25 cellular contexts compared by ENCODE assay signal in genomic region chr5:138498381-138498780, GRCh38. TPM values are rescaled to one million over a fixed set of nuclear protein-coding genes. Genes with fewer than 3 reads are reported as not detected.
"Had no signal": no experiment of that assay in that cellular context is flagged by ENCODE, and none has a peak within 500 bp of the region (broad histone marks: within the 10 kb centered on the region; RNA-seq: fewer than 3 reads in every experiment).

No MANE protein-coding gene starts in this region.

- H3K79me2 ChIP-seq: hepatocyte had no signal

- H3K4me1 ChIP-seq: colonic mucosa, left lung, lower lobe of right lung had no signal

- H2AFZ ChIP-seq: hepatocyte had no signal

- H3K9me3 ChIP-seq: colonic mucosa, esophagus squamous epithelium, gastroesophageal sphincter, heart left ventricle, left lung, lower lobe of right lung had no signal

- H3K36me3 ChIP-seq: colonic mucosa, esophagus squamous epithelium, gastroesophageal sphincter, heart left ventricle, left lung, lower lobe of right lung had no signal

- ATAC-seq: esophagus mucosa; foreskin keratinocyte; gastroesophageal sphincter; heart left ventricle; left cardiac atrium; left lung; left ventricle myocardium superior; lower lobe of right lung; naive thymus-derived CD4-positive, alpha-beta T cell had no signal

- FAIRE-seq: frontal cortex had no signal

- H3K27ac ChIP-seq: colonic mucosa, dorsolateral prefrontal cortex, epithelial cell of prostate, esophagus squamous epithelium, foreskin keratinocyte, gastroesophageal sphincter, heart left ventricle, hepatocyte, left lung, lower lobe of right lung had no signal

- H3K4me2 ChIP-seq: hepatocyte had no signal

- H3K4me3 ChIP-seq: colonic mucosa, dorsolateral prefrontal cortex, esophagus squamous epithelium, gastroesophageal sphincter, heart left ventricle, hepatocyte, left lung, lower lobe of right lung had no signal

- DNase-seq: colonic mucosa; cortex of kidney; dorsolateral prefrontal cortex; effector CD4-positive, alpha-beta T cell; effector memory CD4-positive, alpha-beta T cell; erythroblast; esophagus squamous epithelium; foreskin keratinocyte; heart left ventricle; hypothalamus; immature natural killer cell; islet precursor cell; left cardiac atrium; left lung; left ventricle myocardium superior; lower lobe of right lung; mesendoderm; midbrain; naive thymus-derived CD4-positive, alpha-beta T cell had no signal

- H3K27me3 ChIP-seq: colonic mucosa, dorsolateral prefrontal cortex, foreskin keratinocyte, gastroesophageal sphincter, heart left ventricle, hepatocyte, left lung had no signal

RNA-seq across cellular contexts. Expression of gene REEP2, which starts 59.5 kb away (rescaled TPM):
- total RNA-seq: mononuclear cell had no signal
- polyA plus RNA-seq: naive thymus-derived CD4-positive, alpha-beta T cell had no signal
